ENCODE assay signal across 23 cellular contexts in the genomic region with DNA sequence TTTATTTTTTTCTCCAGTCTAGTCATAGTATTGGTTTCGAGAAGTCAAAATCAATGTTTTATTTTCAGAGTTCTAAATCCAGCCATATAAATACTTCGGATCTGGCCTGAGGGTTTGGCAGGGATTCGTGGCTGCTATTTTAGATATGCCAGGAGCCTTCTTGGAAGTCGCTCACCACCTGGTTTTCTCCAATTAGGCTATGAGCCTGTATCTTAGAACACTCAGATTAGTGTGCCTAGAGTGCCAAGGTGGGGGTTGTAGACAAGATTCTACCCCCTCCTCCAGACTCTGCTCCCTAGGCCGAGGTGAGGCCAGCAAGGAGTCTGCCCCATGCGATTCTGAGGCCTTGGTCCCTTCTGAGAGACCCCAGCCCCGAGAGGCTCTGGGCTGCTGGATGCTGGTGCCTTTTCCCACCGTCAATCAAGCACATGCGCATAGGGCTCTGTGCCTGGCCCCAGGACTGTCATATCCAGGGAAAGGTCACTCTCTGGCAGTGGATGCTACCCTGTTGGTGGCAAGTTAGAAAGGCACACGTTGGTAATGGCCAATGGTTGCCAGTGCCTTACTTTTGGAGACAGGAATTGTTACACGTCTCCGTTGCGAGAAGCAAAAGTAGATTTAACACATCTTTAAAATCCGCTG.
A peak's percentile ranks its signal among the peaks of the same experiment; 100 is the strongest.
DNase-seq lines count a peak whose midpoint lies in the region; ATAC-seq and TF ChIP-seq lines count a peak whose summit lies in the region.
"Had no signal": no experiment of that assay in that cellular context is flagged by ENCODE, and none has a peak within 500 bp of the region (broad histone marks: within the 10 kb centered on the region; RNA-seq: fewer than 3 reads in every experiment).

No MANE protein-coding gene starts in this region.

- H4K8ac ChIP-seq in neuronal stem cell (ENCODE audit: low read depth, low read length), result no peak overlapping the region

- peak overlapping the region; percentile 32 for H3K14ac ChIP-seq in neuronal stem cell (ENCODE audit: low read length)

- H3K4me3 ChIP-seq in heart left ventricle (no peak overlapping the region), right cardiac atrium (ENCODE audit: low read length) (no peak overlapping the region), dorsolateral prefrontal cortex (no peak overlapping the region), neuronal stem cell (ENCODE audit: low read length in 2 of 2) (no peak overlapping the region)

- no peaks in the 10 kb centered on the region for H3K27me3 Mint-ChIP-seq in activated CD8-positive, alpha-beta memory T cell treated with anti-CD3 and anti-CD28 coated beads, Interleukin-2, amount 10 ng/mL, durations not matched to agents 7 days and 5 days

- H3K9me3 ChIP-seq in heart left ventricle (no peaks in the 10 kb centered on the region), right cardiac atrium (ENCODE audit: control insufficient read depth, low read length) (no peaks in the 10 kb centered on the region), neuronal stem cell (replicated peaks in 1 of 2; ENCODE audit: control insufficient read depth in 2 of 2, insufficient read depth in 1 of 2, low read depth in 1 of 2, low read length in 2 of 2) (no peaks in the 10 kb centered on the region)

- H3K27ac Mint-ChIP-seq in activated CD8-positive, alpha-beta memory T cell treated with anti-CD3 and anti-CD28 coated beads, Interleukin-2, amount 10 ng/mL, durations not matched to agents 7 days and 5 days, result no peak overlapping the region
- H3K27ac Mint-ChIP-seq: B cell; CD4-positive, alpha-beta T cell; HFFc6 had no signal

- H3K36me3 Mint-ChIP-seq in activated CD8-positive, alpha-beta memory T cell treated with anti-CD3 and anti-CD28 coated beads, Interleukin-2, amount 10 ng/mL, durations not matched to agents 7 days and 5 days, result no peaks in the 10 kb centered on the region

- H3K27me3 ChIP-seq in heart left ventricle (no peaks in the 10 kb centered on the region), right cardiac atrium (ENCODE audit: control insufficient read depth, insufficient read depth) (no peaks in the 10 kb centered on the region), dorsolateral prefrontal cortex (no peaks in the 10 kb centered on the region), neuronal stem cell (ENCODE audit: control insufficient read depth in 3 of 3, insufficient read depth in 3 of 3, low read depth in 1 of 3, low read length in 3 of 3) (no peaks in the 10 kb centered on the region)

- no peaks in the 10 kb centered on the region for H3K4me1 Mint-ChIP-seq in activated CD8-positive, alpha-beta memory T cell treated with anti-CD3 and anti-CD28 coated beads, Interleukin-2, amount 10 ng/mL, durations not matched to agents 7 days and 5 days
- H3K4me1 Mint-ChIP-seq: B cell had no signal

- no peak for TF ChIP-seq POLR2A in heart left ventricle (IDR thresholded peaks at IDR 0.05)

- no peak overlapping the region for H2BK15ac ChIP-seq in neuronal stem cell (ENCODE audit: low read length)

- H2BK120ac ChIP-seq in neuronal stem cell (ENCODE audit: low read depth, low read length), result no peak overlapping the region

- H3K4me2 ChIP-seq in neuronal stem cell (ENCODE audit: insufficient read depth, low read length, poor library complexity, severe bottlenecking), result no peak overlapping the region

- H3K4me3 Mint-ChIP-seq in activated CD8-positive, alpha-beta memory T cell treated with anti-CD3 and anti-CD28 coated beads, Interleukin-2, amount 10 ng/mL, durations not matched to agents 7 days and 5 days, result no peak overlapping the region
- H3K4me3 Mint-ChIP-seq: B cell; CD4-positive, alpha-beta T cell; H9; HFFc6 had no signal

- H2BK5ac ChIP-seq in neuronal stem cell (ENCODE audit: low read length), result no peak overlapping the region

- CTCF ChIA-PET in activated CD8-positive, alpha-beta memory T cell treated with anti-CD3 and anti-CD28 coated beads, Interleukin-2, amount 10 ng/mL, durations not matched to agents 7 days and 5 days (lab: Charles Lee), result no interaction called here

- H3K79me1 ChIP-seq in neuronal stem cell (ENCODE audit: low read depth, low read length), result peaks cover 28% of the 10 kb centered on the region

- no peak overlapping the region for H4K91ac ChIP-seq in neuronal stem cell (ENCODE audit: low read depth, low read length, poor library complexity)

- 68 to 74% (median 71%) methylated on average over 13 to 14 of the region's 14 CpGs for WGBS in heart left ventricle, 4 donors
- WGBS in right cardiac atrium, result 80% methylated on average over 14 of the region's 14 CpGs
- no CpG with 5 or more reads among the region's 14 CpGs for WGBS in neuronal stem cell (ENCODE audit: extremely low coverage in 2 of 2, insufficient read length in 2 of 2, insufficient replicate concordance in 1 of 2), 2 donors

- peak overlapping the region; percentile 40 for H3K18ac ChIP-seq in neuronal stem cell (ENCODE audit: low read length)

- no peak overlapping the region for H2AFZ ChIP-seq in neuronal stem cell (ENCODE audit: low read length)

- no peak overlapping the region for H2BK12ac ChIP-seq in neuronal stem cell (ENCODE audit: low read length)

- H3K9ac ChIP-seq in neuronal stem cell (ENCODE audit: low read depth, low read length, poor library complexity), result peak overlapping the region; percentile 7

- no peak overlapping the region for H3K4ac ChIP-seq in neuronal stem cell (ENCODE audit: low read length)

- TF ChIP-seq CTCF in heart left ventricle (IDR thresholded peaks at IDR 0.05) (no peak), dorsolateral prefrontal cortex (IDR thresholded peaks at IDR 0.05 in 54 of 56, conservative IDR thresholded peaks at IDR 0.05 in 2 of 56; ENCODE audit: low read depth in 1 of 56, partially characterized antibody in 56 of 56) (no peak)

- H3K4me1 ChIP-seq in heart left ventricle (peaks cover 0 to 24% (median 11%) of the 10 kb centered on the region in 12 donors), right cardiac atrium (ENCODE audit: control insufficient read depth, insufficient read depth, low read length) (peaks cover 6% of the 10 kb centered on the region), neuronal stem cell (ENCODE audit: control insufficient read depth in 2 of 2, insufficient read depth in 1 of 2, low read depth in 1 of 2, low read length in 2 of 2) (peaks cover 16 to 21% of the 10 kb centered on the region in 2 donors)

- H3K27ac ChIP-seq in heart left ventricle (no peak overlapping the region), right cardiac atrium (ENCODE audit: low read length) (no peak overlapping the region), dorsolateral prefrontal cortex (peak overlapping the region in 42 of 59 donors; percentile 7 to 90 (median 64)), neuronal stem cell (replicated peaks; ENCODE audit: low read length) (no peak overlapping the region), temporal lobe (ENCODE audit: low read depth, low read length) (peak overlapping the region; percentile 41)

- H3K36me3 ChIP-seq in heart left ventricle, result no peaks in the 10 kb centered on the region
- peaks cover 0 to 3% of the 10 kb centered on the region in 2 donors for H3K36me3 ChIP-seq in neuronal stem cell (replicated peaks in 1 of 2; ENCODE audit: control insufficient read depth in 2 of 2, insufficient read depth in 2 of 2, low read length in 2 of 2)

- ATAC-seq in heart left ventricle, result peak in 3 of 4 donors; percentile 31 to 56 (median 48)
- ATAC-seq in right cardiac atrium, result no peak
- no peak for ATAC-seq in activated CD8-positive, alpha-beta memory T cell treated with anti-CD3 and anti-CD28 coated beads, Interleukin-2, amount 10 ng/mL, durations not matched to agents 7 days and 5 days
- ATAC-seq: Panc1 had no signal

- H2AK5ac ChIP-seq in neuronal stem cell (ENCODE audit: low read depth, low read length), result no peak overlapping the region

- intact Hi-C loops in heart left ventricle (cut with DNase I), result no loop called here
- intact Hi-C loops in right cardiac atrium (cut with DNase I), result no loop called here
- intact Hi-C loops in dorsolateral prefrontal cortex (cut with DNase I), result no loop called here

- H3K23ac ChIP-seq in neuronal stem cell (ENCODE audit: low read depth, low read length, poor library complexity), result peak overlapping the region; percentile 45

- H3K9me3 Mint-ChIP-seq in activated CD8-positive, alpha-beta memory T cell treated with anti-CD3 and anti-CD28 coated beads, Interleukin-2, amount 10 ng/mL, durations not matched to agents 7 days and 5 days (ENCODE audit: low read depth), result no peaks in the 10 kb centered on the region
- H3K9me3 Mint-ChIP-seq: CD4-positive, alpha-beta T cell; H9; HFFc6 had no signal

- DNase-seq in heart left ventricle (peak in 2 of 5 donors; percentile 21 to 26), right cardiac atrium (no peak), dorsolateral prefrontal cortex (peak in 2 of 10 donors; percentile 9 to 32), neuronal stem cell (ENCODE audit: low spot score) (no peak), CD1c-positive myeloid dendritic cell (ENCODE audit: extremely low spot score) (no peak), AG08395 (ENCODE audit: low spot score) (no peak)
- no peak for DNase-seq in activated CD8-positive, alpha-beta memory T cell treated with anti-CD3 and anti-CD28 coated beads, Interleukin-2, amount 10 ng/mL, durations not matched to agents 7 days and 5 days
- DNase-seq: CD4-positive, alpha-beta T cell; COR-L47; DMS 273 treated with DMSO at 0.1 percent for 48 hours; DMS79 treated with DMSO at 0.1 percent for 48 hours; H9; HFFc6; Karpas-422; MV-4-11; NCI-H1105 treated with DMSO at 0.1 percent for 48 hours; NCI-H2081 treated with DMSO at 0.1 percent for 48 hours; NCI-H2171 treated with DMSO at 0.1 percent for 48 hours; NCI-H524 treated with DMSO at 0.1 percent for 48 hours; NCI-H82 had no signal

Comparison
In these comparisons a context has a peak if more than half of its experiments do, and no peak if none do; other contexts are left out.
1. ATAC-seq: peak in heart left ventricle (3 of 4); none in right cardiac atrium (0 of 2) and activated CD8-positive, alpha-beta memory T cell treated with anti-CD3 and anti-CD28 coated beads, Interleukin-2, amount 10 ng/mL, durations not matched to agents 7 days and 5 days (single experiment).
2. H3K27ac ChIP-seq: peak in dorsolateral prefrontal cortex (42 of 59) and temporal lobe (single experiment); none in heart left ventricle (0 of 12), right cardiac atrium (single experiment) and neuronal stem cell (single experiment).